ENCODE assay signal across 10 cellular contexts in the genomic region with DNA sequence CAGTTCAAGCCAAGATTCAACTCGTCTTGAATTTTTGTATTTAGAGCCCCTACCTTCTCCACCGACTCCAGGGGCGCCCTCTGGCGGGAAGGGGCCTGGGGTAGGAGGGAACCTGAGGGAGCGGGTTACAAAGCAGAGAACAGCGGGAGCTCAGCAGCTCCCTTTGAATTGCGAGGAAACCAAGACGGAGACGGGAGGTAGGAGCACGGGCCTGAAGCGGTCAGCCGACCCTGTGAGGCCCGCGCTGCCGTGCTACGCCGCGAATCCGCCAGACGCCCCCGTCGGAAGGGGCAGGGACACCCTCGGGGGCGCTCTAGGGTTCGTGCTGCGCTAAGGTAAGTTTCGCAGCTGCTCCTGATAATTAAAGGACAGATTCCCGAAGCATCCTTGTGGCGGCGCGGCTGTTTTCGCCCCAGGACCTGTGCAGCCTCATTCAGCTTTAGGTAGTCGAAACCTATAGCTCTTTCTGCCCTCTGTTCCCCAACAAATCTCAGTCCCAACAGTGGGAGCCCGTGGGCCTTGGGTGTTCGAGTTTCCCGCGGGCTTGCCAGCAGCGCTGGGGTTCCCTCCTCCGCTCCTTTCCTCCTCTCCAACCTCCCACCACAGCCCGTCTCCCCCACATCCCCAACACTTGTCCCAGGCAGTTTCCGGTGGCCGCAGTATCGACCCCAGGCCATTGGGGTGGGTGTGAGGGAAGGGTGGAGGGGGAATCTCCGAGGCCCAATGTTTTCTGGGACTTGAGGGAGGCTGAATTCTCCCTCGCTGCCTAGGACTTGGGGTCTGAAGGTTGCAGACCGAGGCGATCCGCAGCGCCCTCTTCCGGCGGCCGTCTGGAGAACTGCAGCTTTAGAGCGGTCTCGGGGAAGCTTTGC. TPM values are rescaled to one million over a fixed set of nuclear protein-coding genes. Genes with fewer than 3 reads are reported as not detected.
DNase-seq lines count a peak whose midpoint lies in the region; ATAC-seq, FAIRE-seq and TF ChIP-seq lines count a peak whose summit lies in the region.
"Had no signal": no experiment of that assay in that cellular context is flagged by ENCODE, and none has a peak within 500 bp of the region (broad histone marks: within the 10 kb centered on the region; RNA-seq: fewer than 3 reads in every experiment).

No MANE protein-coding gene starts in this region.

- peaks cover 0 to 36% (median 9%) of the 10 kb centered on the region in 12 donors for H3K4me1 ChIP-seq in heart left ventricle
- H3K4me1 ChIP-seq in right atrium auricular region = peaks cover 0 to 26% of the 10 kb centered on the region in 2 donors
- H3K4me1 ChIP-seq in iPS-20b (ENCODE audit: insufficient read depth, low read length) = peaks cover 7% of the 10 kb centered on the region; the same call in 1 of the 2 replicates

- no peak for TF ChIP-seq POLR2A in heart left ventricle (IDR thresholded peaks at IDR 0.05)

- FAIRE-seq in urothelium cell line (lab: Jason Lieb, UNC) = no peak

- no peak overlapping the region for H3K9ac ChIP-seq in SK-N-MC (ENCODE audit: insufficient read length)
- no peak overlapping the region for H3K9ac ChIP-seq in iPS-20b (ENCODE audit: low read depth, low read length)

- no peaks in the 10 kb centered on the region for H3K9me3 ChIP-seq in heart left ventricle
- H3K9me3 ChIP-seq in right atrium auricular region = no peaks in the 10 kb centered on the region
- H3K9me3 ChIP-seq in SK-N-MC (ENCODE audit: low read depth, low read length) = no peaks in the 10 kb centered on the region
- no peaks in the 10 kb centered on the region for H3K9me3 ChIP-seq in iPS-20b (ENCODE audit: insufficient read depth, low read depth, low read length)

- H3K27ac ChIP-seq in heart left ventricle (no peak overlapping the region), right atrium auricular region (no peak overlapping the region), SK-N-MC (no peak overlapping the region), iPS-20b (ENCODE audit: low read length) (no peak overlapping the region)

- DNase-seq in heart left ventricle (no peak), right atrium auricular region (ENCODE audit: low spot score) (no peak), SK-N-MC (ENCODE audit: low read depth, low spot score) (peak; percentile 18), urothelium cell line (ENCODE audit: low spot score) (peak; percentile 65), NCI-H2171 treated with DMSO at 0.1 percent for 48 hours (lab: John Stamatoyannopoulos, UW) (no peak), DMS53 treated with DMSO at 0.1 percent for 48 hours (lab: John Stamatoyannopoulos, UW; ENCODE audit: unreplicated experiment) (no peak)
- DNase-seq: GF-D8 had no signal

- WGBS in heart left ventricle, 4 donors = 3 to 5% (median 4%) methylated on average over 53 to 54 of the region's 54 CpGs

- no peak for ATAC-seq in heart left ventricle
- ATAC-seq in HG03571 (IDR thresholded peaks at IDR 0.05; ENCODE audit: unreplicated experiment) = no peak

- TF ChIP-seq CTCF in heart left ventricle (IDR thresholded peaks at IDR 0.05) = peak in 9 of 12 donors; percentile 14 to 51 (median 40)
- TF ChIP-seq CTCF in right atrium auricular region (IDR thresholded peaks at IDR 0.05) = peak in 1 of 2 donors; percentile 54

- H3K4me3 ChIP-seq in heart left ventricle (no peak overlapping the region), right atrium auricular region (no peak overlapping the region), SK-N-MC (0 out of 2 replicates have a peak overlapping the region, but pooled peaks have one; percentile 31), iPS-20b (ENCODE audit: low read length) (peak overlapping the region; percentile 51; the same call in 1 of the 2 replicates)

- H3K27me3 ChIP-seq in heart left ventricle = peaks cover 44 to 99% (median 81%) of the 10 kb centered on the region in 9 donors
- H3K27me3 ChIP-seq in right atrium auricular region = peaks cover 34 to 71% of the 10 kb centered on the region in 2 donors
- H3K27me3 ChIP-seq in iPS-20b (ENCODE audit: insufficient read depth, low read length) = peaks cover 100% of the 10 kb centered on the region

- intact Hi-C loops in heart left ventricle (cut with DNase I) = no loop called here

- H3K36me3 ChIP-seq in heart left ventricle = no peaks in the 10 kb centered on the region
- H3K36me3 ChIP-seq in right atrium auricular region = no peaks in the 10 kb centered on the region
- H3K36me3 ChIP-seq in SK-N-MC (ENCODE audit: insufficient read depth, low read length) = no peaks in the 10 kb centered on the region
- H3K36me3 ChIP-seq in iPS-20b (ENCODE audit: insufficient read depth, low read depth, low read length) = no peaks in the 10 kb centered on the region

RNA-seq across cellular contexts. Expression of a gene that starts 5.1 kb away (rescaled TPM):
- total RNA-seq in heart left ventricle (not detected), right atrium auricular region (not detected)
- polyA plus RNA-seq in heart left ventricle = not detected
- total RNA-seq: activated naive CD4-positive, alpha-beta T cell treated with anti-CD3 and anti-CD28 coated beads, Interleukin-2, amount 50 U/mL, for 72 hours had no signal

RNA-seq across cellular contexts. Expression of a gene that starts 57.3 kb away (rescaled TPM):
- total RNA-seq in heart left ventricle (not detected), right atrium auricular region (not detected)
- not detected for polyA plus RNA-seq in heart left ventricle
- total RNA-seq: activated naive CD4-positive, alpha-beta T cell treated with anti-CD3 and anti-CD28 coated beads, Interleukin-2, amount 50 U/mL, for 72 hours had no signal

Comparison
In these comparisons a context has a peak if more than half of its experiments do, and no peak if none do; other contexts are left out.
1. DNase-seq: peak in SK-N-MC (single experiment) and urothelium cell line (single experiment); none in heart left ventricle (0 of 5), right atrium auricular region (single experiment), NCI-H2171 treated with DMSO at 0.1 percent for 48 hours (single experiment) and DMS53 treated with DMSO at 0.1 percent for 48 hours (single experiment).
2. H3K4me3 ChIP-seq: peak in SK-N-MC (single experiment) and iPS-20b (single experiment); none in heart left ventricle (0 of 12) and right atrium auricular region (0 of 2).